1 cellular context compared by ENCODE assay signal in genomic region chr1:210321552-210321951, GRCh38.
TF ChIP-seq lines count a peak whose summit lies in the region.

No MANE protein-coding gene starts in this region.

TF ChIP-seq in GM23338, 12 proteins besides CTCF, POLR2A, EP300 and RAD21:
- TF ChIP-seq ZNF462 (CRISPR knock-in tag; IDR thresholded peaks at IDR 0.05), result no peak
- no peak for TF ChIP-seq EZH2phosphoT487 (IDR thresholded peaks at IDR 0.05; ENCODE audit: unreplicated experiment)
- no peak for TF ChIP-seq STAT1 (IDR thresholded peaks at IDR 0.05; ENCODE audit: unreplicated experiment)
- TF ChIP-seq REST (IDR thresholded peaks at IDR 0.05; ENCODE audit: unreplicated experiment), result no peak
- no peak for TF ChIP-seq CREB1 (CRISPR knock-in tag; IDR thresholded peaks at IDR 0.05; ENCODE audit: low read depth)
- TF ChIP-seq ZNF114 (CRISPR knock-in tag; IDR thresholded peaks at IDR 0.05), result no peak
- no peak for TF ChIP-seq NANOG (IDR thresholded peaks at IDR 0.05; ENCODE audit: borderline replicate concordance)
- no peak for TF ChIP-seq POLR2AphosphoS5 (IDR thresholded peaks at IDR 0.05; ENCODE audit: low read depth)
- TF ChIP-seq JUNB (IDR thresholded peaks at IDR 0.05; ENCODE audit: unreplicated experiment), result no peak
- TF ChIP-seq ZNF331 (CRISPR knock-in tag; IDR thresholded peaks at IDR 0.05; ENCODE audit: low read depth), result no peak
- no peak for TF ChIP-seq EZH2 (IDR thresholded peaks at IDR 0.05; ENCODE audit: low read depth, unreplicated experiment)
- TF ChIP-seq ETS1 (IDR thresholded peaks at IDR 0.05), result no peak
